23 cellular contexts compared by ENCODE assay signal in the genomic region with DNA sequence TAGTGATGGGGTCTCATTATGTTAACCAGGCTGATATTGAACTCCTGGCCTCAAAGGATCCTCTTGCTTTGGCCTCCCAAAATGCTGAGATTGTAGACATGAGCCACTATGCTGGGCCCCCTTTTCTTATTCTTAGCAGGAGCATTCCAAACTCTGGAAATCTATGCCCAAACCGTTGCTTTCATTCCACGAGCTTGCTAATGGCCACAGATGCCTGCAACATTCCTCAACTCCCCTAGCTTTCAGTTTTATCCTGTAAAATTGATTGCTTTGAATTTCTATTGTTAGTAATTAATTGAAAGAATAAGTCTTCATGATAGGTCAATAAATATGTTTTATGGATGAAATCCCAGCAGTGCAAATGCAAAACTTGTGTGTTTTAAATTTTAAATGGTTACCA.
"Had no signal": no experiment of that assay in that cellular context is flagged by ENCODE, and none has a peak within 500 bp of the region (broad histone marks: within the 10 kb centered on the region; RNA-seq: fewer than 3 reads in every experiment).

No MANE protein-coding gene starts in this region.

- H3K27ac ChIP-seq: gastrocnemius medialis, heart right ventricle, lower lobe of right lung, ovary, psoas muscle, sigmoid colon, thoracic aorta, transverse colon, upper lobe of right lung, uterus had no signal

- H3K36me3 ChIP-seq: gastrocnemius medialis, heart right ventricle, lower lobe of right lung, ovary, sigmoid colon, thoracic aorta, transverse colon, upper lobe of right lung, uterus had no signal

- H3K27me3 ChIP-seq: gastrocnemius medialis, heart right ventricle, ovary, sigmoid colon, transverse colon, upper lobe of right lung, uterus had no signal

- DNase-seq: cortex of kidney; foreskin fibroblast; gastrocnemius medialis; glutamatergic neuron; heart right ventricle; hippocampal formation; left ventricle myocardium superior; lower lobe of right lung; natural killer cell; occipital lobe; ovary; psoas muscle; right cardiac atrium; sigmoid colon; stimulated activated CD4-positive, alpha-beta T cell treated with anti-CD3 and anti-CD28 coated beads, Interleukin-2, amount 100 ng/mL, for 24 hours; stimulated activated CD4-positive, alpha-beta T cell treated with anti-CD3 and anti-CD28 coated beads, Interleukin-4, amount 100 ng/mL, for 24 hours; stimulated activated naive CD8-positive, alpha-beta T cell treated with anti-CD3 and anti-CD28 coated beads, Interleukin-15, Interleukin-2, amounts not matched to agents 100 U/mL and 50 U/mL, for 24 hours; substantia nigra; transverse colon; upper lobe of right lung; uterus had no signal

- H3K9me3 ChIP-seq: gastrocnemius medialis, heart right ventricle, lower lobe of right lung, ovary, psoas muscle, sigmoid colon, thoracic aorta, transverse colon, upper lobe of right lung, uterus had no signal

- ATAC-seq: gastrocnemius medialis; heart right ventricle; left ventricle myocardium superior; lower lobe of right lung; natural killer cell; psoas muscle; right cardiac atrium; stimulated activated memory B cell treated with anti-CD40 and anti-IgM and Interleukin-4, amounts not matched to agents 10 μg/mL and 1 μg/mL and 100 μg/mL, for 72 hours; stimulated activated naive CD8-positive, alpha-beta T cell treated with anti-CD3 and anti-CD28 coated beads, Interleukin-15, Interleukin-2, amounts not matched to agents 100 U/mL and 50 U/mL, for 24 hours; upper lobe of right lung had no signal

- H3K4me1 ChIP-seq: gastrocnemius medialis, lower lobe of right lung, psoas muscle, sigmoid colon, transverse colon, upper lobe of right lung, uterus had no signal

- H3K4me3 ChIP-seq: gastrocnemius medialis, heart right ventricle, lower lobe of right lung, ovary, psoas muscle, sigmoid colon, thoracic aorta, transverse colon, upper lobe of right lung, uterus had no signal
